11 cellular contexts compared by ENCODE assay signal in genomic region chr7:30897770-30898169, GRCh38.
"Had no signal": no experiment of that assay in that cellular context is flagged by ENCODE, and none has a peak within 500 bp of the region (broad histone marks: within the 10 kb centered on the region; RNA-seq: fewer than 3 reads in every experiment).

No MANE protein-coding gene starts in this region.

- H3K9me3 ChIP-seq: transverse colon had no signal

- DNase-seq: activated CD4-positive, alpha-beta memory T cell treated with anti-CD3 and anti-CD28 coated beads, Interleukin-2, amount 10 ng/mL, durations not matched to agents 7 days and 5 days; activated CD4-positive, alpha-beta T cell treated with anti-CD3 and anti-CD28 coated beads for 1 hour; activated gamma-delta T cell treated with Interleukin-2 at 50 U/mL for 16 hours; activated naive CD8-positive, alpha-beta T cell treated with anti-CD3 and anti-CD28 coated beads for 36 hours; activated T-cell treated with anti-CD3 and anti-CD28 coated beads, Interleukin-2, amount 50 U/mL, for 48 hours; foreskin fibroblast; immature natural killer cell; transverse colon had no signal

- H3K4me3 ChIP-seq: skin epidermis, transverse colon had no signal

- H3K9me3 Mint-ChIP-seq: activated CD4-positive, alpha-beta memory T cell treated with anti-CD3 and anti-CD28 coated beads, Interleukin-2, amount 10 ng/mL, durations not matched to agents 7 days and 5 days; activated naive CD8-positive, alpha-beta T cell treated with anti-CD3 and anti-CD28 coated beads for 36 hours; immature natural killer cell; natural killer cell treated with Interleukin-12 subunit alpha and Interleukin-12 subunit beta and Interleukin-15 and Interleukin-18, amount 100 ng/mL, for 72 hours had no signal

- H3K27ac Mint-ChIP-seq: activated CD4-positive, alpha-beta memory T cell treated with anti-CD3 and anti-CD28 coated beads, Interleukin-2, amount 10 ng/mL, durations not matched to agents 7 days and 5 days; activated naive CD8-positive, alpha-beta T cell treated with anti-CD3 and anti-CD28 coated beads for 36 hours; immature natural killer cell; natural killer cell treated with Interleukin-12 subunit alpha and Interleukin-12 subunit beta and Interleukin-15 and Interleukin-18, amount 100 ng/mL, for 72 hours had no signal

- H3K27me3 ChIP-seq: transverse colon had no signal

- H3K36me3 Mint-ChIP-seq: activated naive CD8-positive, alpha-beta T cell treated with anti-CD3 and anti-CD28 coated beads for 36 hours; immature natural killer cell; natural killer cell treated with Interleukin-12 subunit alpha and Interleukin-12 subunit beta and Interleukin-15 and Interleukin-18, amount 100 ng/mL, for 72 hours had no signal

- ATAC-seq: esophagus mucosa; natural killer cell treated with Interleukin-12 subunit alpha and Interleukin-12 subunit beta and Interleukin-15 and Interleukin-18, amount 100 ng/mL, for 72 hours had no signal

- H3K4me1 Mint-ChIP-seq: activated naive CD8-positive, alpha-beta T cell treated with anti-CD3 and anti-CD28 coated beads for 36 hours; immature natural killer cell had no signal

- H3K4me3 Mint-ChIP-seq: activated CD4-positive, alpha-beta memory T cell treated with anti-CD3 and anti-CD28 coated beads, Interleukin-2, amount 10 ng/mL, durations not matched to agents 7 days and 5 days; activated naive CD8-positive, alpha-beta T cell treated with anti-CD3 and anti-CD28 coated beads for 36 hours; immature natural killer cell; natural killer cell treated with Interleukin-12 subunit alpha and Interleukin-12 subunit beta and Interleukin-15 and Interleukin-18, amount 100 ng/mL, for 72 hours had no signal

- H3K36me3 ChIP-seq: transverse colon had no signal

- H3K27me3 Mint-ChIP-seq: activated CD4-positive, alpha-beta memory T cell treated with anti-CD3 and anti-CD28 coated beads, Interleukin-2, amount 10 ng/mL, durations not matched to agents 7 days and 5 days; activated naive CD8-positive, alpha-beta T cell treated with anti-CD3 and anti-CD28 coated beads for 36 hours had no signal
